Comparison of ENCODE assay signal across 8 cellular contexts in genomic region chr4:473575-474457, GRCh38. TPM values are rescaled to one million over a fixed set of nuclear protein-coding genes. Genes with fewer than 3 reads are reported as not detected.
A peak's percentile ranks its signal among the peaks of the same experiment; 100 is the strongest.
DNase-seq lines count a peak whose midpoint lies in the region; ATAC-seq, FAIRE-seq and TF ChIP-seq lines count a peak whose summit lies in the region.

No MANE protein-coding gene starts in this region.

- H3K4me3 ChIP-seq in AG04450 (ENCODE audit: low read depth, low read length) = peak overlapping the region; percentile 84
- peak overlapping the region; percentile 84 to 94 for H3K4me3 ChIP-seq in kidney (ENCODE audit: low read length in 2 of 2)

- H3K9ac ChIP-seq in kidney (ENCODE audit: low read length in 2 of 2) = peak overlapping the region; percentile 95 to 96

- intact Hi-C loops in kidney (cut with DNase I) = no loop called here

- H3K27me3 ChIP-seq in AG04450 (ENCODE audit: control insufficient read depth, insufficient read depth, low read length) = no peaks in the 10 kb centered on the region

- H3K36me3 ChIP-seq in kidney (ENCODE audit: control insufficient read depth in 1 of 2, insufficient read depth in 2 of 2, low read length in 2 of 2) = peaks cover 2 to 12% of the 10 kb centered on the region in 2 donors

- DNase-seq in AG04450 (ENCODE audit: low read depth, low spot score) (peak; percentile 98), NCI-H226 (peak; percentile 95), cerebellum (ENCODE audit: low spot score) (peak; percentile 97), kidney (peak; percentile 97)
- peak; percentile 88 for DNase-seq in activated CD4-positive, CD25-positive, alpha-beta regulatory T cell treated with anti-CD3 and anti-CD28 coated beads, Interleukin-2, amount 50 U/mL, for 72 hours
- peak; percentile 78 to 81 for DNase-seq in stimulated activated CD4-positive, alpha-beta T cell treated with anti-CD3 and anti-CD28 coated beads, Interleukin-15, amount 100 ng/mL, for 1 hour (ENCODE audit: low read depth in 1 of 2, low spot score in 1 of 2)

- H3K4me1 ChIP-seq in kidney (ENCODE audit: control insufficient read depth in 1 of 2, insufficient read depth in 1 of 2, low read depth in 1 of 2, low read length in 2 of 2) = peaks cover 3 to 10% of the 10 kb centered on the region in 2 donors

- peak; percentile 98 for FAIRE-seq in kidney (lab: Jason Lieb, UNC)

- TF ChIP-seq CTCF in AG04450 (IDR thresholded peaks at IDR 0.05; ENCODE audit: low read depth, low read length) = no peak
- TF ChIP-seq CTCF in kidney (IDR thresholded peaks at IDR 0.05; ENCODE audit: borderline replicate concordance, extremely low read depth, insufficient read depth) = no peak

- CTCF ChIA-PET in AG04450 (lab: Charles Lee) = no interaction called here

- ATAC-seq in GM18907 (IDR thresholded peaks at IDR 0.05; ENCODE audit: unreplicated experiment) = peak; percentile 100
- ATAC-seq in HG03139 (IDR thresholded peaks at IDR 0.05; ENCODE audit: unreplicated experiment) = peak; percentile 99

- POLR2A ChIA-PET in AG04450 (lab: Yijun Ruan, JAX) = interaction anchor here (1.0 to 2.0 kb wide), 2 partner anchors 9 to 136 kb away, joined by 5 read pairs; no protein-coding TSS in a partner anchor

- peak overlapping the region; percentile 83 for H3K27ac ChIP-seq in AG04450 (ENCODE audit: low read depth, low read length)
- H3K27ac ChIP-seq in kidney (ENCODE audit: low read depth in 2 of 2, low read length in 2 of 2) = peak overlapping the region; percentile 88 to 96

- H3K9me3 ChIP-seq in AG04450 (ENCODE audit: control insufficient read depth, insufficient read depth, low read length) = peaks cover 31% of the 10 kb centered on the region
- peaks cover 0 to 3% of the 10 kb centered on the region in 2 donors for H3K9me3 ChIP-seq in kidney (ENCODE audit: control insufficient read depth in 1 of 2, low read length in 2 of 2)

RNA-seq across cellular contexts. Expression of gene ZNF721, which starts 25.1 kb away (rescaled TPM):
- polyA plus RNA-seq in AG04450 (2011; rRNA removed) = 15.2 and 15.8 TPM in 2 replicates
- 11.8 and 18.9 TPM in 2 replicates for polyA minus RNA-seq in AG04450 (2011; rRNA and poly(A)+ RNA removed)
- 46.5 TPM for total RNA-seq in cerebellum
- 33.3 TPM for total RNA-seq in kidney
- polyA plus RNA-seq in kidney (ENCODE audit: insufficient read depth, low read depth, low replicate concordance) = 9.2 TPM

RNA-seq across cellular contexts. Expression of gene PIGG, which starts 25.2 kb away (rescaled TPM):
- polyA plus RNA-seq in AG04450 (2011; rRNA removed) = 40.3 and 46.2 TPM in 2 replicates
- 38.4 and 47.2 TPM in 2 replicates for polyA minus RNA-seq in AG04450 (2011; rRNA and poly(A)+ RNA removed)
- 51.6 TPM for total RNA-seq in cerebellum
- total RNA-seq in kidney = 67.9 TPM
- polyA plus RNA-seq in kidney (ENCODE audit: insufficient read depth, low read depth, low replicate concordance) = 37.8 TPM

Comparison
In these comparisons a context has a peak if more than half of its experiments do, and no peak if none do; other contexts are left out.
1. Peak in every context shown above with its lines: DNase-seq, ATAC-seq, H3K4me3 ChIP-seq and H3K27ac ChIP-seq.